In genomic region chr7:24724451-24725190, GRCh38 we compare ENCODE assay signal across 1 cellular context.
TF ChIP-seq lines count a peak whose summit lies in the region.

No MANE protein-coding gene starts in this region.

TF ChIP-seq in WTC11, 78 proteins besides CTCF, POLR2A, EP300 and RAD21 (continued from another document):
- TF ChIP-seq ZMAT4 (CRISPR knock-in tag; IDR thresholded peaks at IDR 0.05): no peak
- no peak for TF ChIP-seq RORB (CRISPR knock-in tag; IDR thresholded peaks at IDR 0.05)
- TF ChIP-seq FOXP4 (CRISPR knock-in tag; IDR thresholded peaks at IDR 0.05): no peak
- TF ChIP-seq SMAD4 (CRISPR knock-in tag; IDR thresholded peaks at IDR 0.05): no peak
- TF ChIP-seq STAT6 (CRISPR knock-in tag; conservative IDR thresholded peaks at IDR 0.05; ENCODE audit: low read depth): no peak
- no peak for TF ChIP-seq MXD4 (CRISPR knock-in tag; IDR thresholded peaks at IDR 0.05; ENCODE audit: borderline replicate concordance)
- no peak for TF ChIP-seq EMX1 (CRISPR knock-in tag; IDR thresholded peaks at IDR 0.05)
